In genomic region chr2:101854877-101855276, GRCh38 we compare ENCODE assay signal across 22 cellular contexts.
DNase-seq lines count a peak whose midpoint lies in the region; ATAC-seq and TF ChIP-seq lines count a peak whose summit lies in the region.
"Had no signal": no experiment of that assay in that cellular context is flagged by ENCODE, and none has a peak within 500 bp of the region (broad histone marks: within the 10 kb centered on the region; RNA-seq: fewer than 3 reads in every experiment).

No MANE protein-coding gene starts in this region.

- H3K36me3 ChIP-seq in CD8-positive, alpha-beta T cell (ENCODE audit: insufficient read depth, low read length), result peaks cover 29% of the 10 kb centered on the region

- 75% methylated on average over 4 of the region's 4 CpGs for WGBS in right cardiac atrium

- H3K27me3 ChIP-seq in CD8-positive, alpha-beta T cell (ENCODE audit: insufficient read depth, low read length), result no peaks in the 10 kb centered on the region
- H3K27me3 ChIP-seq in right cardiac atrium (ENCODE audit: control insufficient read depth, insufficient read depth) (no peaks in the 10 kb centered on the region), dorsolateral prefrontal cortex (no peaks in the 10 kb centered on the region)
- H3K27me3 ChIP-seq: ascending aorta, thyroid gland had no signal

- H3K4me3 ChIP-seq in CD8-positive, alpha-beta T cell (ENCODE audit: low read depth, low read length), result no peak overlapping the region
- H3K4me3 ChIP-seq in right cardiac atrium (ENCODE audit: low read length) (no peak overlapping the region), dorsolateral prefrontal cortex (no peak overlapping the region)
- H3K4me3 ChIP-seq: ascending aorta, lung, thyroid gland had no signal

- H3K4me1 ChIP-seq in CD8-positive, alpha-beta T cell (ENCODE audit: insufficient read depth, low read length), result no peaks in the 10 kb centered on the region
- H3K4me1 ChIP-seq in right cardiac atrium (ENCODE audit: control insufficient read depth, insufficient read depth, low read length), result no peaks in the 10 kb centered on the region
- H3K4me1 ChIP-seq: thyroid gland had no signal

- in situ Hi-C loops in SK-MEL-5 (cut with HindIII; ENCODE audit: low pct_unique_long_range_greater_than_20kb, low sequenced_read_pairs), result no loop called here

- peak overlapping the region; percentile 22 for H3K27ac Mint-ChIP-seq in CD8-positive, alpha-beta T cell
- H3K27ac Mint-ChIP-seq: activated CD4-positive, alpha-beta T cell treated with anti-CD3 and anti-CD28 coated beads, Interleukin-2, amount 10 ng/mL, durations not matched to agents 7 days and 5 days; HFFc6 had no signal

- no peak for DNase-seq in CD8-positive, alpha-beta T cell
- DNase-seq in SK-MEL-5 (ENCODE audit: low read depth, low spot score), result peak; percentile 6
- no peak for DNase-seq in right cardiac atrium
- DNase-seq in renal cortical epithelial cell (ENCODE audit: low read depth), result peak; percentile 47
- no peak for DNase-seq in dorsolateral prefrontal cortex
- no peak for DNase-seq in cerebellar nuclear complex (lab: John Stamatoyannopoulos, UW)
- no peak for DNase-seq in medulla oblongata (ENCODE audit: extremely low spot score)
- DNase-seq: activated CD4-positive, alpha-beta T cell treated with anti-CD3 and anti-CD28 coated beads, Interleukin-2, amount 10 ng/mL, durations not matched to agents 7 days and 5 days; central memory CD4-positive, alpha-beta T cell; DMS153; HFFc6; immature natural killer cell; NCI-H2081; NCI-H774; retina; RPMI8226; thyroid gland had no signal

- H3K36me3 Mint-ChIP-seq in CD8-positive, alpha-beta T cell, result peaks cover 89% of the 10 kb centered on the region

- H3K9me3 Mint-ChIP-seq in CD8-positive, alpha-beta T cell, result no peaks in the 10 kb centered on the region
- H3K9me3 Mint-ChIP-seq: activated CD4-positive, alpha-beta T cell treated with anti-CD3 and anti-CD28 coated beads, Interleukin-2, amount 10 ng/mL, durations not matched to agents 7 days and 5 days; HFFc6; immature natural killer cell; stimulated activated naive CD8-positive, alpha-beta T cell treated with anti-CD3 and anti-CD28 coated beads, Interleukin-15, Interleukin-2, amounts not matched to agents 100 ng/mL and 50 ng/mL, for 24 hours had no signal

- no peaks in the 10 kb centered on the region for H3K27me3 Mint-ChIP-seq in CD8-positive, alpha-beta T cell (ENCODE audit: low read depth)
- H3K27me3 Mint-ChIP-seq: activated CD4-positive, alpha-beta T cell treated with anti-CD3 and anti-CD28 coated beads, Interleukin-2, amount 10 ng/mL, durations not matched to agents 7 days and 5 days; activated naive CD8-positive, alpha-beta T cell; stimulated activated naive CD8-positive, alpha-beta T cell treated with anti-CD3 and anti-CD28 coated beads, Interleukin-15, Interleukin-2, amounts not matched to agents 100 ng/mL and 50 ng/mL, for 24 hours had no signal

- intact Hi-C loops in CD8-positive, alpha-beta T cell (cut with DNase I, micrococcal nuclease), result no loop called here
- intact Hi-C loops in right cardiac atrium (cut with DNase I), result no loop called here
- intact Hi-C loops in dorsolateral prefrontal cortex (cut with DNase I), result no loop called here

- no peaks in the 10 kb centered on the region for H3K9me3 ChIP-seq in CD8-positive, alpha-beta T cell (ENCODE audit: low read length)
- no peaks in the 10 kb centered on the region for H3K9me3 ChIP-seq in right cardiac atrium (ENCODE audit: control insufficient read depth, low read length)
- H3K9me3 ChIP-seq: ascending aorta, thyroid gland had no signal

- no peak for ATAC-seq in CD8-positive, alpha-beta T cell
- ATAC-seq in right cardiac atrium, result peak; percentile 59 to 72
- ATAC-seq in GM19395 (IDR thresholded peaks at IDR 0.05; ENCODE audit: unreplicated experiment), result no peak

- no peak for TF ChIP-seq CTCF in CD8-positive, alpha-beta T cell (IDR thresholded peaks at IDR 0.05)
- TF ChIP-seq CTCF in dorsolateral prefrontal cortex (IDR thresholded peaks at IDR 0.05 in 54 of 56, conservative IDR thresholded peaks at IDR 0.05 in 2 of 56; ENCODE audit: low read depth in 1 of 56, partially characterized antibody in 56 of 56), result no peak

- POLR2A ChIA-PET in CD8-positive, alpha-beta T cell (lab: Charles Lee), result no interaction called here

- CTCF ChIA-PET in CD8-positive, alpha-beta T cell (lab: Charles Lee), result interaction anchor here (0.7 to 0.8 kb wide), 2 partner anchors 436 to 468 kb away, joined by 3 read pairs; no protein-coding TSS in a partner anchor

- no peak overlapping the region for H3K27ac ChIP-seq in CD8-positive, alpha-beta T cell (ENCODE audit: low read depth, low read length)
- H3K27ac ChIP-seq in right cardiac atrium (ENCODE audit: low read length) (no peak overlapping the region), dorsolateral prefrontal cortex (peak overlapping the region in 18 of 59 donors; percentile 1 to 75 (median 23))
- H3K27ac ChIP-seq: ascending aorta, thyroid gland had no signal

- peaks cover 4% of the 10 kb centered on the region for H3K4me1 Mint-ChIP-seq in CD8-positive, alpha-beta T cell (ENCODE audit: low read depth)
- H3K4me1 Mint-ChIP-seq: immature natural killer cell had no signal

- H3K4me3 Mint-ChIP-seq in CD8-positive, alpha-beta T cell, result no peak overlapping the region
- H3K4me3 Mint-ChIP-seq: activated CD4-positive, alpha-beta T cell treated with anti-CD3 and anti-CD28 coated beads, Interleukin-2, amount 10 ng/mL, durations not matched to agents 7 days and 5 days; activated naive CD8-positive, alpha-beta T cell; HFFc6; immature natural killer cell; stimulated activated naive CD8-positive, alpha-beta T cell treated with anti-CD3 and anti-CD28 coated beads, Interleukin-15, Interleukin-2, amounts not matched to agents 100 ng/mL and 50 ng/mL, for 24 hours had no signal

Comparison
In these comparisons a context has a peak if more than half of its experiments do, and no peak if none do; other contexts are left out.
1. ATAC-seq: peak in right cardiac atrium (2 of 2); none in CD8-positive, alpha-beta T cell (single experiment) and GM19395 (single experiment).
2. DNase-seq: peak in SK-MEL-5 (single experiment) and renal cortical epithelial cell (single experiment); none in CD8-positive, alpha-beta T cell (0 of 7), right cardiac atrium (0 of 3), dorsolateral prefrontal cortex (0 of 10), cerebellar nuclear complex (0 of 2) and medulla oblongata (single experiment).